In genomic region chr2:127545189-127545588, GRCh38 we compare ENCODE assay signal across 24 cellular contexts. TPM values are rescaled to one million over a fixed set of nuclear protein-coding genes. Genes with fewer than 3 reads are reported as not detected.
DNase-seq lines count a peak whose midpoint lies in the region; ATAC-seq, FAIRE-seq and TF ChIP-seq lines count a peak whose summit lies in the region.
"Had no signal": no experiment of that assay in that cellular context is flagged by ENCODE, and none has a peak within 500 bp of the region (broad histone marks: within the 10 kb centered on the region; RNA-seq: fewer than 3 reads in every experiment).

No MANE protein-coding gene starts in this region.

- H2AFZ ChIP-seq in SK-N-SH (ENCODE audit: low read depth), result no peak overlapping the region
- H2AFZ ChIP-seq: GM23338 had no signal

- H3F3A ChIP-seq in SK-N-SH (replicated peaks; ENCODE audit: insufficient read depth), result no peaks in the 10 kb centered on the region

- H3K27ac ChIP-seq in heart right ventricle (no peak overlapping the region), kidney (ENCODE audit: low read depth in 2 of 2, low read length in 2 of 2) (no peak overlapping the region), WERI-Rb-1 (no peak overlapping the region; the same call in 1 of the 2 replicates), SK-N-SH (ENCODE audit: low read depth in 2 of 2, low read length in 1 of 2) (no peak overlapping the region)
- H3K27ac ChIP-seq: 22Rv1; BLaER1 treated with 17β-estradiol and CSF1 and Interleukin-3, amounts not matched to agents 10 nM and 100 nM had no signal

- no peaks in the 10 kb centered on the region for H3K79me2 ChIP-seq in SK-N-SH (ENCODE audit: insufficient read depth)

- H3K27me3 ChIP-seq in heart right ventricle (peaks cover 0 to 4% (median 0%) of the 10 kb centered on the region in 7 donors), WERI-Rb-1 (ENCODE audit: insufficient read depth, low read depth, severe bottlenecking) (no peaks in the 10 kb centered on the region), SK-N-SH (ENCODE audit: insufficient read depth) (no peaks in the 10 kb centered on the region; the same call in 1 of the 2 replicates)
- H3K27me3 ChIP-seq: BLaER1 treated with 17β-estradiol and CSF1 and Interleukin-3, amounts not matched to agents 10 nM and 100 nM had no signal

- POLR2A ChIA-PET in SK-N-SH (lab: Yijun Ruan, JAX), result no interaction called here

- no peak for ATAC-seq in heart right ventricle
- ATAC-seq: GM12878, GM23338, HCT116 had no signal

- CTCF ChIA-PET in SK-N-SH (lab: Yijun Ruan, JAX), result no interaction called here

- no peak overlapping the region for H3K27ac Mint-ChIP-seq in osteocyte (ENCODE audit: unreplicated experiment)
- H3K27ac Mint-ChIP-seq: B cell; CD4-positive, alpha-beta T cell; GM23338; H9 had no signal

- H3K36me3 ChIP-seq in heart right ventricle (no peaks in the 10 kb centered on the region), kidney (ENCODE audit: control insufficient read depth in 1 of 2, insufficient read depth in 2 of 2, low read length in 2 of 2) (no peaks in the 10 kb centered on the region), WERI-Rb-1 (no peaks in the 10 kb centered on the region), SK-N-SH (replicated peaks in 1 of 2; ENCODE audit: control insufficient read depth in 1 of 2, insufficient read depth in 2 of 2, low read length in 1 of 2) (no peaks in the 10 kb centered on the region)
- H3K36me3 ChIP-seq: BLaER1 treated with 17β-estradiol and CSF1 and Interleukin-3, amounts not matched to agents 10 nM and 100 nM had no signal

- no peaks in the 10 kb centered on the region for H3K9me3 Mint-ChIP-seq in osteocyte (ENCODE audit: unreplicated experiment)
- H3K9me3 Mint-ChIP-seq: CD4-positive, alpha-beta T cell; CD8-positive, alpha-beta memory T cell; GM23338; H9 had no signal

- DNase-seq in cardiac septum (ENCODE audit: low spot score), result peak; percentile 9
- DNase-seq in heart right ventricle, result no peak
- peak; percentile 22 for DNase-seq in kidney
- peak; percentile 70 for DNase-seq in osteocyte (ENCODE audit: extremely low spot score, unreplicated experiment)
- DNase-seq in ureter (ENCODE audit: low spot score), result peak; percentile 24
- DNase-seq in kidney tubule cell (ENCODE audit: low spot score), result no peak
- DNase-seq in WERI-Rb-1, result no peak
- DNase-seq in SK-N-SH, result no peak
- DNase-seq: CD4-positive, alpha-beta T cell; CD8-positive, alpha-beta memory T cell; DMS 273 treated with DMSO at 0.1 percent for 48 hours; DMS79; EL; GDM1; H9 had no signal

- no peaks in the 10 kb centered on the region for H3K4me1 ChIP-seq in heart right ventricle
- H3K4me1 ChIP-seq in kidney (ENCODE audit: control insufficient read depth in 1 of 2, insufficient read depth in 1 of 2, low read depth in 1 of 2, low read length in 2 of 2), result no peaks in the 10 kb centered on the region
- no peaks in the 10 kb centered on the region for H3K4me1 ChIP-seq in SK-N-SH (ENCODE audit: control insufficient read depth in 1 of 2, insufficient read depth in 2 of 2, low read depth in 1 of 2, low read length in 1 of 2)
- H3K4me1 ChIP-seq: BLaER1 treated with 17β-estradiol and CSF1 and Interleukin-3, amounts not matched to agents 10 nM and 100 nM had no signal

- TF ChIP-seq EP300 in SK-N-SH (IDR thresholded peaks at IDR 0.05; ENCODE audit: borderline replicate concordance in 1 of 2, low read depth in 1 of 2, low read length in 1 of 2), result no peak

- no peak for FAIRE-seq in kidney (lab: Jason Lieb, UNC)
- FAIRE-seq: A204.1, D721Med, GM12878 had no signal

- H3K4me3 Mint-ChIP-seq in osteocyte (ENCODE audit: unreplicated experiment), result no peak overlapping the region
- H3K4me3 Mint-ChIP-seq: B cell; CD14-positive monocyte; CD4-positive, alpha-beta T cell; CD8-positive, alpha-beta memory T cell; GM23338; H9 had no signal

- H3K4me1 Mint-ChIP-seq in osteocyte (ENCODE audit: unreplicated experiment), result no peaks in the 10 kb centered on the region
- H3K4me1 Mint-ChIP-seq: B cell; CD8-positive, alpha-beta memory T cell; GM23338; H9 had no signal

- H3K9me3 ChIP-seq in heart right ventricle (no peaks in the 10 kb centered on the region), kidney (ENCODE audit: control insufficient read depth in 1 of 2, low read length in 2 of 2) (no peaks in the 10 kb centered on the region), WERI-Rb-1 (ENCODE audit: severe bottlenecking) (peaks cover 3% of the 10 kb centered on the region), SK-N-SH (no peaks in the 10 kb centered on the region)

- H3K9ac ChIP-seq in kidney (ENCODE audit: low read length in 2 of 2) (no peak overlapping the region), SK-N-SH (no peak overlapping the region)
- H3K9ac ChIP-seq: BLaER1 treated with 17β-estradiol and CSF1 and Interleukin-3, amounts not matched to agents 10 nM and 100 nM had no signal

- TF ChIP-seq RAD21 in SK-N-SH (IDR thresholded peaks at IDR 0.05; ENCODE audit: low read length), result no peak

- no peaks in the 10 kb centered on the region for H3K9me2 ChIP-seq in SK-N-SH

- no peak overlapping the region for H3K4me3 ChIP-seq in heart right ventricle
- H3K4me3 ChIP-seq in kidney (ENCODE audit: low read length in 2 of 2), result no peak overlapping the region
- H3K4me3 ChIP-seq in WERI-Rb-1 (ENCODE audit: low read depth, low read length), result no peak overlapping the region
- H3K4me3 ChIP-seq in SK-N-SH (ENCODE audit: low read depth in 2 of 2, low read length in 1 of 2), result no peak overlapping the region
- H3K4me3 ChIP-seq: BLaER1 treated with 17β-estradiol and CSF1 and Interleukin-3, amounts not matched to agents 10 nM and 100 nM; GM12878; GM23338 had no signal

- H3K36me3 Mint-ChIP-seq in osteocyte (ENCODE audit: unreplicated experiment), result no peaks in the 10 kb centered on the region
- H3K36me3 Mint-ChIP-seq: CD14-positive monocyte; CD8-positive, alpha-beta memory T cell had no signal

- no peak for TF ChIP-seq CTCF in heart right ventricle (IDR thresholded peaks at IDR 0.05)
- no peak for TF ChIP-seq CTCF in kidney (IDR thresholded peaks at IDR 0.05; ENCODE audit: borderline replicate concordance, extremely low read depth, insufficient read depth)
- no peak for TF ChIP-seq CTCF in osteocyte (IDR thresholded peaks at IDR 0.05)
- no peak for TF ChIP-seq CTCF in WERI-Rb-1 (IDR thresholded peaks at IDR 0.05; ENCODE audit: low read depth, low read length)
- TF ChIP-seq CTCF in SK-N-SH (IDR thresholded peaks at IDR 0.05), result no peak

- peaks cover 58% of the 10 kb centered on the region for H3K27me3 Mint-ChIP-seq in osteocyte (ENCODE audit: unreplicated experiment)

- 61 to 65% methylated on average over 6 of the region's 6 CpGs for WGBS in heart right ventricle, 2 donors
- WGBS in SK-N-SH (ENCODE audit: low lambda C conversion rate), result 40% methylated on average over 6 of the region's 6 CpGs

- no peak overlapping the region for H3K4me2 ChIP-seq in SK-N-SH
- H3K4me2 ChIP-seq: BLaER1 treated with 17β-estradiol and CSF1 and Interleukin-3, amounts not matched to agents 10 nM and 100 nM; GM23338 had no signal

- no peaks in the 10 kb centered on the region for H4K20me1 ChIP-seq in SK-N-SH (ENCODE audit: insufficient read depth)
- H4K20me1 ChIP-seq: BLaER1 treated with 17β-estradiol and CSF1 and Interleukin-3, amounts not matched to agents 10 nM and 100 nM had no signal

- intact Hi-C loops in cardiac septum (cut with DNase I), result no loop called here
- intact Hi-C loops in heart right ventricle (cut with DNase I), result no loop called here
- intact Hi-C loops in kidney (cut with DNase I), result no loop called here

TF ChIP-seq in SK-N-SH, 30 proteins besides CTCF, POLR2A, EP300 and RAD21 (continues in another document):
- no peak for TF ChIP-seq MEF2A (IDR thresholded peaks at IDR 0.05; ENCODE audit: borderline replicate concordance, low read depth)
- TF ChIP-seq CHD2 (IDR thresholded peaks at IDR 0.05; ENCODE audit: low read length, partially characterized antibody), result no peak
- TF ChIP-seq IRF3 (IDR thresholded peaks at IDR 0.05; ENCODE audit: low read depth, low read length), result no peak
- TF ChIP-seq RXRA (IDR thresholded peaks at IDR 0.05; ENCODE audit: borderline replicate concordance, low read depth), result no peak
- no peak for TF ChIP-seq YY1 (IDR thresholded peaks at IDR 0.05; ENCODE audit: low read depth)
- TF ChIP-seq NRF1 (IDR thresholded peaks at IDR 0.05; ENCODE audit: low read depth, low read length), result no peak
- TF ChIP-seq, protein P1, sequence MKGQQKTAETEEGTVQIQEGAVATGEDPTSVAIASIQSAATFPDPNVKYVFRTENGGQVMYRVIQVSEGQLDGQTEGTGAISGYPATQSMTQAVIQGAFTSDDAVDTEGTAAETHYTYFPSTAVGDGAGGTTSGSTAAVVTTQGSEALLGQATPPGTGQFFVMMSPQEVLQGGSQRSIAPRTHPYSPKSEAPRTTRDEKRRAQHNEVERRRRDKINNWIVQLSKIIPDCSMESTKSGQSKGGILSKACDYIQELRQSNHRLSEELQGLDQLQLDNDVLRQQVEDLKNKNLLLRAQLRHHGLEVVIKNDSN (IDR thresholded peaks at IDR 0.05; ENCODE audit: borderline replicate concordance, low read depth), result no peak
- no peak for TF ChIP-seq GATA2 (CRISPR knock-in tag; IDR thresholded peaks at IDR 0.05)
- no peak for TF ChIP-seq MXI1 (IDR thresholded peaks at IDR 0.05; ENCODE audit: low read depth, low read length)

RNA-seq across cellular contexts. Expression of gene MYO7B, which starts 9.7 kb away (rescaled TPM):
- 0.78 TPM for total RNA-seq in cardiac septum
- 1 to 10 TPM in 3 of 10 donors, under 1 TPM in 7; 0.42 to 1.4 (median 0.77) TPM for total RNA-seq in heart right ventricle
- polyA plus RNA-seq in heart right ventricle, result 1 to 10 TPM; 1.4 to 2.3 TPM
- total RNA-seq in kidney, result 11.0 TPM
- polyA plus RNA-seq in kidney (ENCODE audit: insufficient read depth, low read depth, low replicate concordance), result 22.2 TPM
- not detected in 2 replicates for total RNA-seq in osteocyte
- 0.78 TPM for total RNA-seq in ureter
- polyA plus RNA-seq in SK-N-SH (2012; rRNA removed), result 0.06 and 0.08 TPM in 2 replicates
- polyA plus RNA-seq in SK-N-SH (2012; cell fraction: cytosol; rRNA removed), result 0.03 and 0.05 TPM in 2 replicates
- polyA plus RNA-seq in SK-N-SH (2012; cell fraction: nucleus; rRNA removed), result 0.29 and 0.42 TPM in 2 replicates
- total RNA-seq: CD8-positive, alpha-beta memory T cell; GM23338; H9 had no signal
- polyA plus RNA-seq: CD8-positive, alpha-beta memory T cell; GM23338 had no signal

RNA-seq across cellular contexts. Expression of gene IWS1, which starts 18.9 kb away (rescaled TPM):
- 40.7 TPM for total RNA-seq in cardiac septum
- 10 to 100 TPM; 37.6 to 64.8 (median 46.4) TPM for total RNA-seq in heart right ventricle
- polyA plus RNA-seq in heart right ventricle, result 10 to 100 TPM; 37.4 to 51.6 TPM
- total RNA-seq in kidney, result 35.8 TPM
- 29.8 TPM for polyA plus RNA-seq in kidney (ENCODE audit: insufficient read depth, low read depth, low replicate concordance)
- total RNA-seq in osteocyte, result 39.8 and 40.9 TPM in 2 replicates
- total RNA-seq in ureter, result 43.5 TPM
- polyA plus RNA-seq in SK-N-SH (2012; rRNA removed), result 24.6 and 30.0 TPM in 2 replicates
- 30.0 and 35.8 TPM in 2 replicates for polyA plus RNA-seq in SK-N-SH (2012; cell fraction: cytosol; rRNA removed)
- 19.8 and 27.7 TPM in 2 replicates for polyA plus RNA-seq in SK-N-SH (2012; cell fraction: nucleus; rRNA removed)

Comparison
In these comparisons a context has a peak if more than half of its experiments do, and no peak if none do; other contexts are left out.
1. DNase-seq: peak in cardiac septum (single experiment), kidney (single experiment), osteocyte (single experiment) and ureter (single experiment); none in heart right ventricle (0 of 2), kidney tubule cell (single experiment), WERI-Rb-1 (single experiment) and SK-N-SH (single experiment).